In the genomic region with DNA sequence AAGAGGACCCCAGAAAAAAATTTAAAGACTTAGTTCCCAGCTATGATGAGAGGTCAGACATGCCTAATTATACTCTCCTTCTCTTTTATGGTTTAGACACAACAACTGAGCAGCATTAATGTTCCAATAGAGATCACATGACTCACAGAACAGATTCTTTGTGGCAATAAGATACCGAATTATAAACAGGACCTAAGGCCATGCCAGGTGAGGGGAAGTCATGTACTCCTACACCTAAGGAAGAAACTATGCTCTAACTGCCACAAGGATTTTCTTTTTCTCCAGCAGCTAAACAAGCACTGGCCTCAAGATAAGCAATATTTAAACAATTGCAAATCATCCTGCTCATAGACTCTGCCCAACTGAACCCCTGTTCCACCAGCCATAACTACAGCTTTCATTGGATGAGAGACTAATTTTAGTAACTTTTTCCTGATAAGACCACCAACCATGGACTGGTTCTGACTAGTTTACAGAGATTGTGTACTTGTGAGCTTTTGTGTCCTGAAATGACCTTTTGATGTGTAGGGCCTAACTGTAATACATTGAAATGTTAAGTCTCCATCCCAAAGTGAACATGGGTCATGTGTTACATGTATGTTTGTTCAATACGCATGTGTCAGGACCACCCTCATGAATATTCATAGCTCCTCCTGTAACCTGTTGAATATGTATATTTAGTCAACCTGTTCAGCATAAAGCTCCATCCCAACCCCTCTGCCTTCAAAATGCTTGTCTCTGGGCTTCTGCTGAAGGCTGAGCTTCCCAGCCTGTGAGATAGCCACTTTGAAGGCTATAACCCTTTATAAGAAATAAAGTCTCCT, we compare ENCODE assay signal across 21 cellular contexts. TPM values are rescaled to one million over a fixed set of nuclear protein-coding genes. Genes with fewer than 3 reads are reported as not detected.
DNase-seq lines count a peak whose midpoint lies in the region; ATAC-seq and TF ChIP-seq lines count a peak whose summit lies in the region.
"Had no signal": no experiment of that assay in that cellular context is flagged by ENCODE, and none has a peak within 500 bp of the region (broad histone marks: within the 10 kb centered on the region; RNA-seq: fewer than 3 reads in every experiment).

No MANE protein-coding gene starts in this region.

- H3K9ac ChIP-seq in KMS-11: peak overlapping the region; percentile 79; the same call in 1 of the 2 replicates
- H3K9ac ChIP-seq: SK-N-SH had no signal

- H3K4me2 ChIP-seq in KMS-11: peak overlapping the region; percentile 88
- H3K4me2 ChIP-seq: SK-N-SH had no signal

- no peaks in the 10 kb centered on the region for H3K9me3 ChIP-seq in CD4-positive, alpha-beta T cell (ENCODE audit: control insufficient read depth, low read length)
- H3K9me3 ChIP-seq: SK-N-SH had no signal

- peaks cover 22% of the 10 kb centered on the region for H3K4me1 Mint-ChIP-seq in activated T-cell treated with anti-CD3 and anti-CD28 coated beads, Interleukin-2, amount 50 U/mL, for 24 hours (ENCODE audit: low read depth)
- peaks cover 21% of the 10 kb centered on the region for H3K4me1 Mint-ChIP-seq in type B pancreatic cell (ENCODE audit: unreplicated experiment)
- H3K4me1 Mint-ChIP-seq in CD4-positive, alpha-beta T cell (ENCODE audit: low read depth): peaks cover 14% of the 10 kb centered on the region

- H3K27me3 Mint-ChIP-seq in activated T-cell treated with anti-CD3 and anti-CD28 coated beads, Interleukin-2, amount 50 U/mL, for 24 hours: no peaks in the 10 kb centered on the region
- H3K27me3 Mint-ChIP-seq in type B pancreatic cell: no peaks in the 10 kb centered on the region
- H3K27me3 Mint-ChIP-seq in CD4-positive, alpha-beta T cell: no peaks in the 10 kb centered on the region
- H3K27me3 Mint-ChIP-seq: B cell; CD4-positive, CD25-positive, alpha-beta regulatory T cell; IgD-negative memory B cell had no signal

- no peak overlapping the region for H3K4me3 Mint-ChIP-seq in activated T-cell treated with anti-CD3 and anti-CD28 coated beads, Interleukin-2, amount 50 U/mL, for 24 hours
- H3K4me3 Mint-ChIP-seq in type B pancreatic cell: no peak overlapping the region
- no peak overlapping the region for H3K4me3 Mint-ChIP-seq in CD4-positive, alpha-beta T cell
- H3K4me3 Mint-ChIP-seq: B cell; CD4-positive, CD25-positive, alpha-beta regulatory T cell; H9; IgD-negative memory B cell had no signal

- H3K79me2 ChIP-seq in KMS-11 (ENCODE audit: insufficient read depth, low read depth): no peaks in the 10 kb centered on the region; the same call in 1 of the 2 replicates

- H3K36me3 ChIP-seq in KMS-11 (ENCODE audit: insufficient read depth): no peaks in the 10 kb centered on the region

- POLR2A ChIA-PET in CD4-positive, alpha-beta T cell (lab: Charles Lee): interaction anchor here (0.7 to 2.4 kb wide), 2 partner anchors 22 to 47 kb away, joined by 3 to 29 read pairs; partner anchors contain the start of gene NFE2L2

- no peaks in the 10 kb centered on the region for H3K36me3 Mint-ChIP-seq in activated T-cell treated with anti-CD3 and anti-CD28 coated beads, Interleukin-2, amount 50 U/mL, for 24 hours (ENCODE audit: low read depth)
- no peaks in the 10 kb centered on the region for H3K36me3 Mint-ChIP-seq in type B pancreatic cell
- no peaks in the 10 kb centered on the region for H3K36me3 Mint-ChIP-seq in CD4-positive, alpha-beta T cell (ENCODE audit: low read depth)

- H3K9me3 Mint-ChIP-seq in activated T-cell treated with anti-CD3 and anti-CD28 coated beads, Interleukin-2, amount 50 U/mL, for 24 hours: no peaks in the 10 kb centered on the region
- no peaks in the 10 kb centered on the region for H3K9me3 Mint-ChIP-seq in type B pancreatic cell
- no peaks in the 10 kb centered on the region for H3K9me3 Mint-ChIP-seq in CD4-positive, alpha-beta T cell
- H3K9me3 Mint-ChIP-seq: H9, IgD-negative memory B cell had no signal

- H3K4me1 ChIP-seq in KMS-11 (ENCODE audit: low read depth, poor library complexity, severe bottlenecking): peaks cover 99% of the 10 kb centered on the region

- no peak overlapping the region for H3K4me3 ChIP-seq in KMS-11 (IDR thresholded peaks at IDR 0.05; ENCODE audit: insufficient read depth, low read depth, low read length)
- no peak overlapping the region for H3K4me3 ChIP-seq in fibroblast of villous mesenchyme (ENCODE audit: low read depth, low read length)
- H3K4me3 ChIP-seq: GM12878 had no signal

- H3K27ac Mint-ChIP-seq in activated T-cell treated with anti-CD3 and anti-CD28 coated beads, Interleukin-2, amount 50 U/mL, for 24 hours: peak overlapping the region; percentile 1
- H3K27ac Mint-ChIP-seq in type B pancreatic cell: peak overlapping the region; percentile 46
- no peak overlapping the region for H3K27ac Mint-ChIP-seq in CD4-positive, alpha-beta T cell
- H3K27ac Mint-ChIP-seq: B cell, H9 had no signal

- peak overlapping the region; percentile 24; the same call in 1 of the 2 replicates for H2AFZ ChIP-seq in KMS-11 (ENCODE audit: low read depth)

- TF ChIP-seq CTCF in KMS-11 (conservative IDR thresholded peaks at IDR 0.05; ENCODE audit: low read depth, low read length): no peak
- no peak for TF ChIP-seq CTCF in fibroblast of villous mesenchyme (IDR thresholded peaks at IDR 0.05; ENCODE audit: insufficient read depth, low read depth, low read length)
- no peak for TF ChIP-seq CTCF in type B pancreatic cell (conservative IDR thresholded peaks at IDR 0.05)
- TF ChIP-seq CTCF in CD4-positive, alpha-beta T cell (IDR thresholded peaks at IDR 0.05): no peak

- no peaks in the 10 kb centered on the region for H3K27me3 ChIP-seq in KMS-11 (ENCODE audit: insufficient read depth, low read depth)
- no peaks in the 10 kb centered on the region for H3K27me3 ChIP-seq in CD4-positive, alpha-beta T cell (ENCODE audit: control insufficient read depth, insufficient read depth, low read length)

- no peaks in the 10 kb centered on the region for H4K20me1 ChIP-seq in KMS-11 (ENCODE audit: insufficient read depth)

- peak overlapping the region; percentile 99 for H3K27ac ChIP-seq in KMS-11
- no peak overlapping the region for H3K27ac ChIP-seq in CD4-positive, alpha-beta T cell (ENCODE audit: low read depth, low read length)
- H3K27ac ChIP-seq: HL-60 had no signal

- no peak for DNase-seq in activated T-cell treated with anti-CD3 and anti-CD28 coated beads, Interleukin-2, amount 50 U/mL, for 24 hours
- DNase-seq in activated T-cell treated with anti-CD3 and anti-CD28 coated beads for 4 hours (no peak), fibroblast of villous mesenchyme (ENCODE audit: low read depth) (peak; percentile 45), type B pancreatic cell (ENCODE audit: extremely low spot score, unreplicated experiment) (no peak)
- no peak for DNase-seq in CD4-positive, alpha-beta T cell
- DNase-seq: 8988T; Calu3; CD4-positive, CD25-positive, alpha-beta regulatory T cell; H9; NCI-H1105; NCI-H2081 treated with DMSO at 0.1 percent for 48 hours; NK-92 treated with Interleukin-12 subunit alpha and Interleukin-12 subunit beta, amount 100 ng/mL, for 24 hours; SHP77 treated with DMSO at 0.1 percent for 48 hours; SK-N-SH had no signal

- CTCF ChIA-PET in CD4-positive, alpha-beta T cell (lab: Charles Lee): interaction anchor here (1.4 kb wide), 1 partner anchor 122 kb away, joined by 7 read pairs; no protein-coding TSS in a partner anchor

- intact Hi-C loops in CD4-positive, alpha-beta T cell (cut with DNase I, micrococcal nuclease): no loop called here

- ATAC-seq in GM21737 (IDR thresholded peaks at IDR 0.05; ENCODE audit: unreplicated experiment): no peak
- no peak for ATAC-seq in CD4-positive, alpha-beta T cell (ENCODE audit: poor library complexity)
- ATAC-seq in HG02973 (IDR thresholded peaks at IDR 0.05; ENCODE audit: unreplicated experiment): no peak
- ATAC-seq: GM12878 had no signal

RNA-seq across cellular contexts. Expression of gene NFE2L2, which starts 21.6 kb away (rescaled TPM):
- 48.3 and 78.6 TPM in 2 replicates for total RNA-seq in fibroblast of villous mesenchyme
- 74.7 and 95.0 TPM in 2 replicates for total RNA-seq in type B pancreatic cell (ENCODE audit: low replicate concordance)
- total RNA-seq in CD4-positive, alpha-beta T cell: 10 to 100 TPM; 53.3 to 57.8 TPM
